ENCODE assay signal across 8 cellular contexts in the genomic region with DNA sequence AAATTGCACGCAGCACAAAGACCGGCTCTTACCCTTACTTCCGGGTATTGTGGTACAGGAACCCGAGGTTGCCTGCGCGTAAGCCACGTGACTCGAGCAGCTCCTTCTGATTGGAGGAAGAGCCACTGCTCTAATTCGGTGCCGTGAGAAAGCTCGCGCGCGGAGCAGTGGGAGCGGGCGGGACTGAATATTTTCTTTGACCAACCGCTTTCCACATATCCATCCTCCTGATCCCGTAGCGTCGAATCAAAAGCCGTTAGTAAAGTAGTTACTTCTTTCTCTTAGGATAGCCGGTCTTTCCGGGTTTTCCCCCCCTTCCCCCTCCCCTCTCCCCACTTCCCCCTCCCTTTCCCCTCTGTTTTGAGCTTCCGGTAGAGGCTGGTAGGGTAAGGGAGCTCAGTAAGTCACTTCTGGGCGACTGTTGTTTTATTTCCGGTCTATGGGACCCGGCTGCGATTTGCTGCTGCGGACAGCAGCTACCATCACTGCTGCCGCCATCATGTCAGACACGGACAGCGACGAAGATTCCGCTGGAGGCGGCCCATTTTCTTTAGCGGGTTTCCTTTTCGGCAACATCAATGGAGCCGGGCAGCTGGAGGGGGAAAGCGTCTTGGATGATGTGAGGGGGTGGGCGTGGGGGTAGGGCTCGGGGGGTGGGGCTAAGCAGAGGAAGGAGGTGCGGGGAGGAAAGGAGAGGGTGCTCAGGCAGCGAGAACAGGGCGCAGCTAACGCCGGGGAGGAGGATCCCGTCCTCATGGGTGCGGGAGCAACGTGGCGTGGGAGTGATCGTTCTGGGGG. TPM values are rescaled to one million over a fixed set of nuclear protein-coding genes. Genes with fewer than 3 reads are reported as not detected.
A peak's percentile ranks its signal among the peaks of the same experiment; 100 is the strongest.
DNase-seq lines count a peak whose midpoint lies in the region; ATAC-seq lines count a peak whose summit lies in the region.

A gene with protein sequence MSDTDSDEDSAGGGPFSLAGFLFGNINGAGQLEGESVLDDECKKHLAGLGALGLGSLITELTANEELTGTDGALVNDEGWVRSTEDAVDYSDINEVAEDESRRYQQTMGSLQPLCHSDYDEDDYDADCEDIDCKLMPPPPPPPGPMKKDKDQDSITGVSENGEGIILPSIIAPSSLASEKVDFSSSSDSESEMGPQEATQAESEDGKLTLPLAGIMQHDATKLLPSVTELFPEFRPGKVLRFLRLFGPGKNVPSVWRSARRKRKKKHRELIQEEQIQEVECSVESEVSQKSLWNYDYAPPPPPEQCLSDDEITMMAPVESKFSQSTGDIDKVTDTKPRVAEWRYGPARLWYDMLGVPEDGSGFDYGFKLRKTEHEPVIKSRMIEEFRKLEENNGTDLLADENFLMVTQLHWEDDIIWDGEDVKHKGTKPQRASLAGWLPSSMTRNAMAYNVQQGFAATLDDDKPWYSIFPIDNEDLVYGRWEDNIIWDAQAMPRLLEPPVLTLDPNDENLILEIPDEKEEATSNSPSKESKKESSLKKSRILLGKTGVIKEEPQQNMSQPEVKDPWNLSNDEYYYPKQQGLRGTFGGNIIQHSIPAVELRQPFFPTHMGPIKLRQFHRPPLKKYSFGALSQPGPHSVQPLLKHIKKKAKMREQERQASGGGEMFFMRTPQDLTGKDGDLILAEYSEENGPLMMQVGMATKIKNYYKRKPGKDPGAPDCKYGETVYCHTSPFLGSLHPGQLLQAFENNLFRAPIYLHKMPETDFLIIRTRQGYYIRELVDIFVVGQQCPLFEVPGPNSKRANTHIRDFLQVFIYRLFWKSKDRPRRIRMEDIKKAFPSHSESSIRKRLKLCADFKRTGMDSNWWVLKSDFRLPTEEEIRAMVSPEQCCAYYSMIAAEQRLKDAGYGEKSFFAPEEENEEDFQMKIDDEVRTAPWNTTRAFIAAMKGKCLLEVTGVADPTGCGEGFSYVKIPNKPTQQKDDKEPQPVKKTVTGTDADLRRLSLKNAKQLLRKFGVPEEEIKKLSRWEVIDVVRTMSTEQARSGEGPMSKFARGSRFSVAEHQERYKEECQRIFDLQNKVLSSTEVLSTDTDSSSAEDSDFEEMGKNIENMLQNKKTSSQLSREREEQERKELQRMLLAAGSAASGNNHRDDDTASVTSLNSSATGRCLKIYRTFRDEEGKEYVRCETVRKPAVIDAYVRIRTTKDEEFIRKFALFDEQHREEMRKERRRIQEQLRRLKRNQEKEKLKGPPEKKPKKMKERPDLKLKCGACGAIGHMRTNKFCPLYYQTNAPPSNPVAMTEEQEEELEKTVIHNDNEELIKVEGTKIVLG (N-terminal part only) (plus strand): TSS at position 482 of the 798 bp plus-strand sequence. CDS start 18 bp downstream, at position 500.

- peak; percentile 98 for DNase-seq in DMS 273 treated with DMSO at 0.1 percent for 48 hours (lab: John Stamatoyannopoulos, UW)
- peak; percentile 20 for DNase-seq in OCI-M2 (lab: John Stamatoyannopoulos, UW; ENCODE audit: unreplicated experiment)
- peak; percentile 77 for DNase-seq in activated T-cell treated with anti-CD3 and anti-CD28 coated beads for 4 hours
- peak; percentile 88 for DNase-seq in epidermal melanocyte (ENCODE audit: insufficient read length, low spot score)
- DNase-seq in middle frontal gyrus (ENCODE audit: extremely low spot score, low spot score): peak; percentile 90
- peak; percentile 67 to 81 for DNase-seq in stimulated activated CD8-positive, alpha-beta memory T cell treated with anti-CD3 and anti-CD28 coated beads, Interleukin-2, amount 100 ng/mL, for 48 hours (ENCODE audit: low read depth in 2 of 2)

- H3K36me3 Mint-ChIP-seq in IgD-negative memory B cell: no peaks in the 10 kb centered on the region

- H3K4me3 Mint-ChIP-seq in IgD-negative memory B cell: peak within 1 kb of the TSS; percentile 94 to 100 (median 97)

- peak; percentile 93 for ATAC-seq in GM21529 (IDR thresholded peaks at IDR 0.05; ENCODE audit: unreplicated experiment)

- peaks cover 2% of the 10 kb centered on the region for H3K27me3 Mint-ChIP-seq in IgD-negative memory B cell

- H3K9me3 Mint-ChIP-seq in IgD-negative memory B cell: no peaks in the 10 kb centered on the region

- H3K4me1 Mint-ChIP-seq in IgD-negative memory B cell: peaks cover 4 to 14% (median 6%) of the 10 kb centered on the region in 3 donors

- H3K27ac Mint-ChIP-seq in IgD-negative memory B cell: peak within 1 kb of the TSS; percentile 86 to 98 (median 98)

RNA-seq across cellular contexts. Expression of the gene that starts here (rescaled TPM):
- polyA plus RNA-seq in IgD-negative memory B cell: 10.1 TPM

Comparison
In these comparisons a context has a peak if more than half of its experiments do, and no peak if none do; other contexts are left out.
1. Peak in every context shown above with its lines: DNase-seq and ATAC-seq.
2. DNase-seq: peak in every context shown above with its lines; median percentile 98 in DMS 273 treated with DMSO at 0.1 percent for 48 hours; 90 in middle frontal gyrus; 88 in epidermal melanocyte; 77 in activated T-cell treated with anti-CD3 and anti-CD28 coated beads for 4 hours; 74 in stimulated activated CD8-positive, alpha-beta memory T cell treated with anti-CD3 and anti-CD28 coated beads, Interleukin-2, amount 100 ng/mL, for 48 hours; 20 in OCI-M2.